Comparison of ENCODE assay signal across 15 cellular contexts in genomic region chr7:90677742-90678439, GRCh38.
DNase-seq lines count a peak whose midpoint lies in the region; ATAC-seq and TF ChIP-seq lines count a peak whose summit lies in the region.
"Had no signal": no experiment of that assay in that cellular context is flagged by ENCODE, and none has a peak within 500 bp of the region (broad histone marks: within the 10 kb centered on the region; RNA-seq: fewer than 3 reads in every experiment).

No MANE protein-coding gene starts in this region.

- H3K9me3 ChIP-seq in fibroblast of lung (ENCODE audit: control insufficient read depth, insufficient read depth, low read depth, low read length), result no peaks in the 10 kb centered on the region
- H3K9me3 ChIP-seq: Caco-2, left ventricle myocardium inferior, neutrophil had no signal

- no peak for TF ChIP-seq CTCF in fibroblast of lung (conservative IDR thresholded peaks at IDR 0.05 in 1 of 2, IDR thresholded peaks at IDR 0.05 in 1 of 2; ENCODE audit: low read depth in 1 of 2, low read length in 2 of 2)
- no peak for TF ChIP-seq CTCF in progenitor cell of endocrine pancreas (IDR thresholded peaks at IDR 0.05; ENCODE audit: unreplicated experiment)

- no peak overlapping the region for H2AFZ ChIP-seq in fibroblast of lung (ENCODE audit: low read length)

- no peak overlapping the region for H3K9ac ChIP-seq in fibroblast of lung (ENCODE audit: insufficient read depth, low read length)

- H3K4me2 ChIP-seq in fibroblast of lung (ENCODE audit: extremely low read depth, insufficient read depth, low read length), result peak overlapping the region; percentile 29

- peaks cover 18% of the 10 kb centered on the region for H3K79me2 ChIP-seq in fibroblast of lung (ENCODE audit: control insufficient read depth, insufficient read depth, low read length)

- peaks cover 2% of the 10 kb centered on the region for H3K36me3 Mint-ChIP-seq in progenitor cell of endocrine pancreas (ENCODE audit: insufficient read depth)
- H3K36me3 Mint-ChIP-seq in stimulated activated effector memory CD8-positive, alpha-beta T cell treated with anti-CD3 and anti-CD28 coated beads, Interleukin-12 subunit alpha, Interleukin-12 subunit beta, amount 100 ng/mL, for 72 hours, result no peaks in the 10 kb centered on the region
- H3K36me3 Mint-ChIP-seq: activated CD8-positive, alpha-beta memory T cell treated with anti-CD3 and anti-CD28 coated beads, Interleukin-2, amount 10 ng/mL, durations not matched to agents 7 days and 5 days had no signal

- no peak overlapping the region for H3K27ac ChIP-seq in fibroblast of lung (ENCODE audit: insufficient read depth, low read length)
- H3K27ac ChIP-seq: left ventricle myocardium inferior, neutrophil had no signal

- H3K4me3 Mint-ChIP-seq in progenitor cell of endocrine pancreas (ENCODE audit: low read depth), result no peak overlapping the region
- H3K4me3 Mint-ChIP-seq in stimulated activated effector memory CD8-positive, alpha-beta T cell treated with anti-CD3 and anti-CD28 coated beads, Interleukin-12 subunit alpha, Interleukin-12 subunit beta, amount 100 ng/mL, for 72 hours, result no peak overlapping the region
- H3K4me3 Mint-ChIP-seq: activated CD8-positive, alpha-beta memory T cell treated with anti-CD3 and anti-CD28 coated beads, Interleukin-2, amount 10 ng/mL, durations not matched to agents 7 days and 5 days had no signal

- no peaks in the 10 kb centered on the region for H3K27me3 Mint-ChIP-seq in progenitor cell of endocrine pancreas
- H3K27me3 Mint-ChIP-seq: activated CD8-positive, alpha-beta memory T cell treated with anti-CD3 and anti-CD28 coated beads, Interleukin-2, amount 10 ng/mL, durations not matched to agents 7 days and 5 days had no signal

- no peaks in the 10 kb centered on the region for H3K9me3 Mint-ChIP-seq in progenitor cell of endocrine pancreas (ENCODE audit: low read depth)
- H3K9me3 Mint-ChIP-seq in stimulated activated effector memory CD8-positive, alpha-beta T cell treated with anti-CD3 and anti-CD28 coated beads, Interleukin-12 subunit alpha, Interleukin-12 subunit beta, amount 100 ng/mL, for 72 hours, result peaks cover 3% of the 10 kb centered on the region

- peak overlapping the region; percentile 79 for H3K27ac Mint-ChIP-seq in progenitor cell of endocrine pancreas
- no peak overlapping the region for H3K27ac Mint-ChIP-seq in stimulated activated effector memory CD8-positive, alpha-beta T cell treated with anti-CD3 and anti-CD28 coated beads, Interleukin-12 subunit alpha, Interleukin-12 subunit beta, amount 100 ng/mL, for 72 hours
- H3K27ac Mint-ChIP-seq: activated CD8-positive, alpha-beta memory T cell treated with anti-CD3 and anti-CD28 coated beads, Interleukin-2, amount 10 ng/mL, durations not matched to agents 7 days and 5 days had no signal

- peaks cover 5% of the 10 kb centered on the region for H3K4me1 ChIP-seq in fibroblast of lung (ENCODE audit: control insufficient read depth, extremely low read depth, insufficient read depth, low read length)
- H3K4me1 ChIP-seq: Caco-2 had no signal

- H3K36me3 ChIP-seq in fibroblast of lung (ENCODE audit: control insufficient read depth, insufficient read depth, low read length), result no peaks in the 10 kb centered on the region
- H3K36me3 ChIP-seq: left ventricle myocardium inferior, neutrophil had no signal

- no peak overlapping the region for H3K4me3 ChIP-seq in fibroblast of lung (replicated peaks in 1 of 4; ENCODE audit: control extremely low read depth in 1 of 4, insufficient read depth in 1 of 4, low read depth in 3 of 4, low read length in 4 of 4)
- H3K4me3 ChIP-seq: left ventricle myocardium inferior had no signal

- H3K4me1 Mint-ChIP-seq in progenitor cell of endocrine pancreas (ENCODE audit: low read depth), result peaks cover 37% of the 10 kb centered on the region
- H3K4me1 Mint-ChIP-seq in stimulated activated effector memory CD8-positive, alpha-beta T cell treated with anti-CD3 and anti-CD28 coated beads, Interleukin-12 subunit alpha, Interleukin-12 subunit beta, amount 100 ng/mL, for 72 hours, result no peaks in the 10 kb centered on the region
- H3K4me1 Mint-ChIP-seq: activated CD8-positive, alpha-beta memory T cell treated with anti-CD3 and anti-CD28 coated beads, Interleukin-2, amount 10 ng/mL, durations not matched to agents 7 days and 5 days had no signal

- ATAC-seq in HG02840 (IDR thresholded peaks at IDR 0.05; ENCODE audit: low FRiP score, unreplicated experiment), result no peak
- ATAC-seq in stimulated activated effector memory CD8-positive, alpha-beta T cell treated with anti-CD3 and anti-CD28 coated beads, Interleukin-12 subunit alpha, Interleukin-12 subunit beta, amount 100 ng/mL, for 72 hours, result no peak
- ATAC-seq: activated CD8-positive, alpha-beta memory T cell treated with anti-CD3 and anti-CD28 coated beads, Interleukin-2, amount 10 ng/mL, durations not matched to agents 7 days and 5 days had no signal

- H3K27me3 ChIP-seq in fibroblast of lung (ENCODE audit: control insufficient read depth, insufficient read depth, low read length), result no peaks in the 10 kb centered on the region
- H3K27me3 ChIP-seq: neutrophil had no signal

- DNase-seq in SHP77 (lab: John Stamatoyannopoulos, UW), result peak; percentile 8 to 9
- DNase-seq in SHP77 treated with DMSO at 0.1 percent for 48 hours (lab: John Stamatoyannopoulos, UW), result no peak
- DNase-seq in NCI-H146 (lab: John Stamatoyannopoulos, UW), result peak; percentile 40
- no peak for DNase-seq in fibroblast of lung (ENCODE audit: low read depth in 2 of 2)
- DNase-seq in progenitor cell of endocrine pancreas (ENCODE audit: low spot score, unreplicated experiment), result no peak
- no peak for DNase-seq in stimulated activated effector memory CD8-positive, alpha-beta T cell treated with anti-CD3 and anti-CD28 coated beads, Interleukin-12 subunit alpha, Interleukin-12 subunit beta, amount 100 ng/mL, for 72 hours (ENCODE audit: low spot score in 2 of 2)
- DNase-seq in AG08396 (ENCODE audit: low spot score), result no peak
- DNase-seq: activated CD8-positive, alpha-beta memory T cell treated with anti-CD3 and anti-CD28 coated beads, Interleukin-2, amount 10 ng/mL, durations not matched to agents 7 days and 5 days; Caco-2; dermis blood vessel endothelial cell; left ventricle myocardium inferior; NCI-H187 treated with DMSO at 0.1 percent for 48 hours; small intestine had no signal

- no peaks in the 10 kb centered on the region for H4K20me1 ChIP-seq in fibroblast of lung (ENCODE audit: control insufficient read depth, extremely low read depth, insufficient read depth, low read length)

Comparison
In these comparisons a context has a peak if more than half of its experiments do, and no peak if none do; other contexts are left out.
1. DNase-seq: peak in SHP77 (2 of 2) and NCI-H146 (single experiment); none in SHP77 treated with DMSO at 0.1 percent for 48 hours (single experiment), fibroblast of lung (0 of 2), progenitor cell of endocrine pancreas (single experiment), stimulated activated effector memory CD8-positive, alpha-beta T cell treated with anti-CD3 and anti-CD28 coated beads, Interleukin-12 subunit alpha, Interleukin-12 subunit beta, amount 100 ng/mL, for 72 hours (0 of 2) and AG08396 (single experiment).